ENCODE assay signal across 1 cellular context in genomic region chrX:56882581-56882980, GRCh38.
A peak's percentile ranks its signal among the peaks of the same experiment; 100 is the strongest.
TF ChIP-seq lines count a peak whose summit lies in the region.

No MANE protein-coding gene starts in this region.

TF ChIP-seq in HEK293, 187 proteins besides CTCF, POLR2A, EP300 and RAD21 (continued from another document):
- peak; percentile 65; the same call in 1 of the 2 replicates for TF ChIP-seq ZNF518A (tag by site-specific recombination; conservative IDR thresholded peaks at IDR 0.05; ENCODE audit: low read depth)
- 0 out of 2 replicates have a peak, but pooled peaks have one; percentile 22 for TF ChIP-seq ZNF140 (tag by site-specific recombination; IDR thresholded peaks at IDR 0.05)
- TF ChIP-seq ZSCAN5A (tag by site-specific recombination; IDR thresholded peaks at IDR 0.05), result no peak
TF ChIP-seq in HEK293: peak in this region for 13.
